Comparison of ENCODE assay signal across 2 cellular contexts in the genomic region with DNA sequence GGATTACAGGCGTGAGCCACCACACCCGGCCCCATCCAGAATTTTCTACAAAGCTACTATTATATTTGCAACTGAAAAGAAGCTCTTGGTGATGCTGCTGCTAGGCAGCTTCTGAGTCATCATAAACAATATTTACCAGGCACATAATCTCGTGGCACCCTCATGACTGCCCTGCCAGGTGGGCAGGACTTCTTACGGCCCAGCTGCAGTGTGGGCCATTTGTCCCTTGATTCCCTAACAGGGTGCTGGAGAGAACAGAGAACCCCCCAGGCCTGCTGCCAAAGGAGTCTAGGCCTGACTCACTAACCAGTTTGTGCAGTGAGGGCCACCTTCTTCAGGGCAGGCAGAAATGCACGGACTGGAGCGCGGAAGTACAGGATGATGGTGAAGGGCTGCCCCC.
TF ChIP-seq lines count a peak whose summit lies in the region.

No MANE protein-coding gene starts in this region.

TF ChIP-seq in SK-N-SH treated with all-trans-retinoic acid at 6 μM for 48 hours, 23 proteins besides CTCF, POLR2A, EP300 and RAD21 (continued from another document):
- TF ChIP-seq, protein P1, sequence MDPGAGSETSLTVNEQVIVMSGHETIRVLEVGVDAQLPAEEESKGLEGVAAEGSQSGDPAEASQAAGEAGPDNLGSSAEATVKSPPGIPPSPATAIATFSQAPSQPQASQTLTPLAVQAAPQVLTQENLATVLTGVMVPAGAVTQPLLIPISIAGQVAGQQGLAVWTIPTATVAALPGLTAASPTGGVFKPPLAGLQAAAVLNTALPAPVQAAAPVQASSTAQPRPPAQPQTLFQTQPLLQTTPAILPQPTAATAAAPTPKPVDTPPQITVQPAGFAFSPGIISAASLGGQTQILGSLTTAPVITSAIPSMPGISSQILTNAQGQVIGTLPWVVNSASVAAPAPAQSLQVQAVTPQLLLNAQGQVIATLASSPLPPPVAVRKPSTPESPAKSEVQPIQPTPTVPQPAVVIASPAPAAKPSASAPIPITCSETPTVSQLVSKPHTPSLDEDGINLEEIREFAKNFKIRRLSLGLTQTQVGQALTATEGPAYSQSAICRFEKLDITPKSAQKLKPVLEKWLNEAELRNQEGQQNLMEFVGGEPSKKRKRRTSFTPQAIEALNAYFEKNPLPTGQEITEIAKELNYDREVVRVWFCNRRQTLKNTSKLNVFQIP (CRISPR knock-in tag; IDR thresholded peaks at IDR 0.05; ENCODE audit: borderline replicate concordance, low read depth): no peak
- TF ChIP-seq CSRNP3 (CRISPR knock-in tag; IDR thresholded peaks at IDR 0.05) (no peak), ZFP3 (CRISPR knock-in tag; IDR thresholded peaks at IDR 0.05) (no peak), PPARA (CRISPR knock-in tag; IDR thresholded peaks at IDR 0.05; ENCODE audit: borderline replicate concordance) (no peak), ZNF8 (CRISPR knock-in tag; IDR thresholded peaks at IDR 0.05) (no peak), ZC3H10 (CRISPR knock-in tag; IDR thresholded peaks at IDR 0.05) (no peak), PATZ1 (CRISPR knock-in tag; IDR thresholded peaks at IDR 0.05; ENCODE audit: borderline replicate concordance) (no peak), TOX (CRISPR knock-in tag; IDR thresholded peaks at IDR 0.05; ENCODE audit: borderline replicate concordance) (no peak), ZNF70 (CRISPR knock-in tag; IDR thresholded peaks at IDR 0.05) (no peak), RARB (CRISPR knock-in tag; IDR thresholded peaks at IDR 0.05) (no peak), ARNTL (CRISPR knock-in tag; IDR thresholded peaks at IDR 0.05; ENCODE audit: borderline replicate concordance, low read depth) (no peak), ESRRG (CRISPR knock-in tag; IDR thresholded peaks at IDR 0.05) (no peak), ZFP30 (CRISPR knock-in tag; IDR thresholded peaks at IDR 0.05) (no peak), CSDC2 (CRISPR knock-in tag; IDR thresholded peaks at IDR 0.05) (no peak)
- TF ChIP-seq, protein P2, sequence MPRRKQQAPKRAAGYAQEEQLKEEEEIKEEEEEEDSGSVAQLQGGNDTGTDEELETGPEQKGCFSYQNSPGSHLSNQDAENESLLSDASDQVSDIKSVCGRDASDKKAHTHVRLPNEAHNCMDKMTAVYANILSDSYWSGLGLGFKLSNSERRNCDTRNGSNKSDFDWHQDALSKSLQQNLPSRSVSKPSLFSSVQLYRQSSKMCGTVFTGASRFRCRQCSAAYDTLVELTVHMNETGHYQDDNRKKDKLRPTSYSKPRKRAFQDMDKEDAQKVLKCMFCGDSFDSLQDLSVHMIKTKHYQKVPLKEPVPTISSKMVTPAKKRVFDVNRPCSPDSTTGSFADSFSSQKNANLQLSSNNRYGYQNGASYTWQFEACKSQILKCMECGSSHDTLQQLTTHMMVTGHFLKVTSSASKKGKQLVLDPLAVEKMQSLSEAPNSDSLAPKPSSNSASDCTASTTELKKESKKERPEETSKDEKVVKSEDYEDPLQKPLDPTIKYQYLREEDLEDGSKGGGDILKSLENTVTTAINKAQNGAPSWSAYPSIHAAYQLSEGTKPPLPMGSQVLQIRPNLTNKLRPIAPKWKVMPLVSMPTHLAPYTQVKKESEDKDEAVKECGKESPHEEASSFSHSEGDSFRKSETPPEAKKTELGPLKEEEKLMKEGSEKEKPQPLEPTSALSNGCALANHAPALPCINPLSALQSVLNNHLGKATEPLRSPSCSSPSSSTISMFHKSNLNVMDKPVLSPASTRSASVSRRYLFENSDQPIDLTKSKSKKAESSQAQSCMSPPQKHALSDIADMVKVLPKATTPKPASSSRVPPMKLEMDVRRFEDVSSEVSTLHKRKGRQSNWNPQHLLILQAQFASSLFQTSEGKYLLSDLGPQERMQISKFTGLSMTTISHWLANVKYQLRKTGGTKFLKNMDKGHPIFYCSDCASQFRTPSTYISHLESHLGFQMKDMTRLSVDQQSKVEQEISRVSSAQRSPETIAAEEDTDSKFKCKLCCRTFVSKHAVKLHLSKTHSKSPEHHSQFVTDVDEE (CRISPR knock-in tag; IDR thresholded peaks at IDR 0.05): no peak

TF ChIP-seq in SK-N-SH, 30 proteins besides CTCF, POLR2A, EP300 and RAD21 (continued from another document):
- TF ChIP-seq REST (IDR thresholded peaks at IDR 0.05; ENCODE audit: low read depth, low read length) (no peak), SMC3 (IDR thresholded peaks at IDR 0.05; ENCODE audit: low read depth, low read length) (no peak), TEAD4 (IDR thresholded peaks at IDR 0.05; ENCODE audit: borderline replicate concordance, insufficient read depth) (no peak), ELF1 (IDR thresholded peaks at IDR 0.05) (no peak), RXRA (IDR thresholded peaks at IDR 0.05; ENCODE audit: borderline replicate concordance, low read depth) (no peak), MEF2A (IDR thresholded peaks at IDR 0.05; ENCODE audit: borderline replicate concordance, low read depth) (no peak), PBX3 (IDR thresholded peaks at IDR 0.05) (no peak)
